In the genomic region with DNA sequence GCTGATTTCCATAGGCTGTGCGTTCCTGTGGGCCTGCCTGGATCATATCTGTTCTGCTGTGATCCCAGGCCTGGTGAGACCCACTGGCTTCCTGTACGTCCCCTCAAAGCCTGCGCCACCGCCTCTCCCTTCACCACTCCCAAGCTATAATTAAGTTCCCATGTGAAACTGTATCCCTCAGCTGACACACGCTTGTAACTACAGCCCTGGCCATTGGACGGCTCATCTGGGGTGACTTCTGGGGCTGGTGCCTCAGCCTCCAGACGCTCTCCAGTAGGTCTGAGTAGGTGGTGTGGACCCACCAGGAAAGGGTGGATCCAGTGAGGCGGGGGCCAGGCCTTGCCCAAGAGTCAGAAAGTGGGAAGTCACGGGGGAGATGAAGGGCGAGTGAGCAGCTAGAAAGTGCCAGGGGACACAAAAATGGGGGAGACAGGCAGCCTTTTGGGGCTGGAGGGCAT, we compare ENCODE assay signal across 1 cellular context.
TF ChIP-seq lines count a peak whose summit lies in the region.

No MANE protein-coding gene starts in this region.

TF ChIP-seq in K562, 482 proteins besides CTCF, POLR2A, EP300 and RAD21 (continued from another document):
- TF ChIP-seq, protein P1, sequence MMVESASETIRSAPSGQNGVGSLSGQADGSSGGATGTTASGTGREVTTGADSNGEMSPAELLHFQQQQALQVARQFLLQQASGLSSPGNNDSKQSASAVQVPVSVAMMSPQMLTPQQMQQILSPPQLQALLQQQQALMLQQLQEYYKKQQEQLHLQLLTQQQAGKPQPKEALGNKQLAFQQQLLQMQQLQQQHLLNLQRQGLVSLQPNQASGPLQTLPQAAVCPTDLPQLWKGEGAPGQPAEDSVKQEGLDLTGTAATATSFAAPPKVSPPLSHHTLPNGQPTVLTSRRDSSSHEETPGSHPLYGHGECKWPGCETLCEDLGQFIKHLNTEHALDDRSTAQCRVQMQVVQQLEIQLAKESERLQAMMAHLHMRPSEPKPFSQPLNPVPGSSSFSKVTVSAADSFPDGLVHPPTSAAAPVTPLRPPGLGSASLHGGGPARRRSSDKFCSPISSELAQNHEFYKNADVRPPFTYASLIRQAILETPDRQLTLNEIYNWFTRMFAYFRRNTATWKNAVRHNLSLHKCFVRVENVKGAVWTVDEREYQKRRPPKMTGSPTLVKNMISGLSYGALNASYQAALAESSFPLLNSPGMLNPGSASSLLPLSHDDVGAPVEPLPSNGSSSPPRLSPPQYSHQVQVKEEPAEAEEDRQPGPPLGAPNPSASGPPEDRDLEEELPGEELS (CRISPR knock-in tag; IDR thresholded peaks at IDR 0.05; ENCODE audit: borderline replicate concordance), result peak; percentile 81
- TF ChIP-seq NR2C2 (CRISPR knock-in tag; IDR thresholded peaks at IDR 0.05) (no peak), NR2C2 (tag; IDR thresholded peaks at IDR 0.05) (peak; percentile 53), L3MBTL2 (IDR thresholded peaks at IDR 0.05) (peak; percentile 80), NCOA1 (IDR thresholded peaks at IDR 0.05; ENCODE audit: low read depth) (peak; percentile 60; the same call in 1 of the 2 replicates), ZNF785 (CRISPR knock-in tag; IDR thresholded peaks at IDR 0.05) (no peak), RAD51 (IDR thresholded peaks at IDR 0.05; ENCODE audit: borderline replicate concordance, low read depth) (peak; percentile 70; the same call in 1 of the 2 replicates), BCOR (IDR thresholded peaks at IDR 0.05) (0 out of 2 replicates have a peak, but pooled peaks have one; percentile 6), EP400 (IDR thresholded peaks at IDR 0.05) (peak; percentile 66), SREBF1 (IDR thresholded peaks at IDR 0.05; ENCODE audit: borderline replicate concordance, low read depth, low read length) (peak; percentile 99), ATF7 (IDR thresholded peaks at IDR 0.05) (peak; percentile 84), HDAC8 (tag; IDR thresholded peaks at IDR 0.05) (no peak), MEF2D (tag; conservative IDR thresholded peaks at IDR 0.05; ENCODE audit: low read depth) (0 out of 2 replicates have a peak, but pooled peaks have one; percentile 26), HDGF (IDR thresholded peaks at IDR 0.05) (peak; percentile 92), NFYB (IDR thresholded peaks at IDR 0.05; ENCODE audit: extremely low read depth, insufficient read length) (peak; percentile 49), POLR2H (tag; IDR thresholded peaks at IDR 0.05; ENCODE audit: low read depth) (peak; percentile 93), SMARCE1 (IDR thresholded peaks at IDR 0.05) (peak; percentile 56; the same call in 1 of the 2 replicates), XRCC5 (IDR thresholded peaks at IDR 0.05; ENCODE audit: low read depth, low read length) (0 out of 2 replicates have a peak, but pooled peaks have one; percentile 39)
- TF ChIP-seq, protein P2, sequence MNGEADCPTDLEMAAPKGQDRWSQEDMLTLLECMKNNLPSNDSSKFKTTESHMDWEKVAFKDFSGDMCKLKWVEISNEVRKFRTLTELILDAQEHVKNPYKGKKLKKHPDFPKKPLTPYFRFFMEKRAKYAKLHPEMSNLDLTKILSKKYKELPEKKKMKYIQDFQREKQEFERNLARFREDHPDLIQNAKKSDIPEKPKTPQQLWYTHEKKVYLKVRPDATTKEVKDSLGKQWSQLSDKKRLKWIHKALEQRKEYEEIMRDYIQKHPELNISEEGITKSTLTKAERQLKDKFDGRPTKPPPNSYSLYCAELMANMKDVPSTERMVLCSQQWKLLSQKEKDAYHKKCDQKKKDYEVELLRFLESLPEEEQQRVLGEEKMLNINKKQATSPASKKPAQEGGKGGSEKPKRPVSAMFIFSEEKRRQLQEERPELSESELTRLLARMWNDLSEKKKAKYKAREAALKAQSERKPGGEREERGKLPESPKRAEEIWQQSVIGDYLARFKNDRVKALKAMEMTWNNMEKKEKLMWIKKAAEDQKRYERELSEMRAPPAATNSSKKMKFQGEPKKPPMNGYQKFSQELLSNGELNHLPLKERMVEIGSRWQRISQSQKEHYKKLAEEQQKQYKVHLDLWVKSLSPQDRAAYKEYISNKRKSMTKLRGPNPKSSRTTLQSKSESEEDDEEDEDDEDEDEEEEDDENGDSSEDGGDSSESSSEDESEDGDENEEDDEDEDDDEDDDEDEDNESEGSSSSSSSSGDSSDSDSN (IDR thresholded peaks at IDR 0.05; ENCODE audit: borderline replicate concordance in 1 of 2, low read depth in 2 of 2, low read length in 2 of 2), result peak in 1 of 2 experiments; percentile 81; a peak in 2 of 4 replicates
- TF ChIP-seq, protein P3, sequence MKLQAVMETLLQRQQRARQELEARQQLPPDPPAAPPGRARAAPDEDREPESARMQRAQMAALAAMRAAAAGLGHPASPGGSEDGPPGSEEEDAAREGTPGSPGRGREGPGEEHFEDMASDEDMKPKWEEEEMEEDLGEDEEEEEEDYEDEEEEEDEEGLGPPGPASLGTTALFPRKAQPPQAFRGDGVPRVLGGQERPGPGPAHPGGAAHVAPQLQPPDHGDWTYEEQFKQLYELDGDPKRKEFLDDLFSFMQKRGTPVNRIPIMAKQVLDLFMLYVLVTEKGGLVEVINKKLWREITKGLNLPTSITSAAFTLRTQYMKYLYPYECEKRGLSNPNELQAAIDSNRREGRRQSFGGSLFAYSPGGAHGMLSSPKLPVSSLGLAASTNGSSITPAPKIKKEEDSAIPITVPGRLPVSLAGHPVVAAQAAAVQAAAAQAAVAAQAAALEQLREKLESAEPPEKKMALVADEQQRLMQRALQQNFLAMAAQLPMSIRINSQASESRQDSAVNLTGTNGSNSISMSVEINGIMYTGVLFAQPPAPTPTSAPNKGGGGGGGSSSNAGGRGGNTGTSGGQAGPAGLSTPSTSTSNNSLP (IDR thresholded peaks at IDR 0.05; ENCODE audit: borderline replicate concordance, low read depth, low read length), result 0 out of 2 replicates have a peak, but pooled peaks have one; percentile 47
- TF ChIP-seq, protein P4, sequence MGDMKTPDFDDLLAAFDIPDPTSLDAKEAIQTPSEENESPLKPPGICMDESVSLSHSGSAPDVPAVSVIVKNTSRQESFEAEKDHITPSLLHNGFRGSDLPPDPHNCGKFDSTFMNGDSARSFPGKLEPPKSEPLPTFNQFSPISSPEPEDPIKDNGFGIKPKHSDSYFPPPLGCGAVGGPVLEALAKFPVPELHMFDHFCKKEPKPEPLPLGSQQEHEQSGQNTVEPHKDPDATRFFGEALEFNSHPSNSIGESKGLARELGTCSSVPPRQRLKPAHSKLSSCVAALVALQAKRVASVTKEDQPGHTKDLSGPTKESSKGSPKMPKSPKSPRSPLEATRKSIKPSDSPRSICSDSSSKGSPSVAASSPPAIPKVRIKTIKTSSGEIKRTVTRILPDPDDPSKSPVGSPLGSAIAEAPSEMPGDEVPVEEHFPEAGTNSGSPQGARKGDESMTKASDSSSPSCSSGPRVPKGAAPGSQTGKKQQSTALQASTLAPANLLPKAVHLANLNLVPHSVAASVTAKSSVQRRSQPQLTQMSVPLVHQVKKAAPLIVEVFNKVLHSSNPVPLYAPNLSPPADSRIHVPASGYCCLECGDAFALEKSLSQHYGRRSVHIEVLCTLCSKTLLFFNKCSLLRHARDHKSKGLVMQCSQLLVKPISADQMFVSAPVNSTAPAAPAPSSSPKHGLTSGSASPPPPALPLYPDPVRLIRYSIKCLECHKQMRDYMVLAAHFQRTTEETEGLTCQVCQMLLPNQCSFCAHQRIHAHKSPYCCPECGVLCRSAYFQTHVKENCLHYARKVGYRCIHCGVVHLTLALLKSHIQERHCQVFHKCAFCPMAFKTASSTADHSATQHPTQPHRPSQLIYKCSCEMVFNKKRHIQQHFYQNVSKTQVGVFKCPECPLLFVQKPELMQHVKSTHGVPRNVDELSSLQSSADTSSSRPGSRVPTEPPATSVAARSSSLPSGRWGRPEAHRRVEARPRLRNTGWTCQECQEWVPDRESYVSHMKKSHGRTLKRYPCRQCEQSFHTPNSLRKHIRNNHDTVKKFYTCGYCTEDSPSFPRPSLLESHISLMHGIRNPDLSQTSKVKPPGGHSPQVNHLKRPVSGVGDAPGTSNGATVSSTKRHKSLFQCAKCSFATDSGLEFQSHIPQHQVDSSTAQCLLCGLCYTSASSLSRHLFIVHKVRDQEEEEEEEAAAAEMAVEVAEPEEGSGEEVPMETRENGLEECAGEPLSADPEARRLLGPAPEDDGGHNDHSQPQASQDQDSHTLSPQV (IDR thresholded peaks at IDR 0.05), result peak; percentile 89
- TF ChIP-seq, protein P5, sequence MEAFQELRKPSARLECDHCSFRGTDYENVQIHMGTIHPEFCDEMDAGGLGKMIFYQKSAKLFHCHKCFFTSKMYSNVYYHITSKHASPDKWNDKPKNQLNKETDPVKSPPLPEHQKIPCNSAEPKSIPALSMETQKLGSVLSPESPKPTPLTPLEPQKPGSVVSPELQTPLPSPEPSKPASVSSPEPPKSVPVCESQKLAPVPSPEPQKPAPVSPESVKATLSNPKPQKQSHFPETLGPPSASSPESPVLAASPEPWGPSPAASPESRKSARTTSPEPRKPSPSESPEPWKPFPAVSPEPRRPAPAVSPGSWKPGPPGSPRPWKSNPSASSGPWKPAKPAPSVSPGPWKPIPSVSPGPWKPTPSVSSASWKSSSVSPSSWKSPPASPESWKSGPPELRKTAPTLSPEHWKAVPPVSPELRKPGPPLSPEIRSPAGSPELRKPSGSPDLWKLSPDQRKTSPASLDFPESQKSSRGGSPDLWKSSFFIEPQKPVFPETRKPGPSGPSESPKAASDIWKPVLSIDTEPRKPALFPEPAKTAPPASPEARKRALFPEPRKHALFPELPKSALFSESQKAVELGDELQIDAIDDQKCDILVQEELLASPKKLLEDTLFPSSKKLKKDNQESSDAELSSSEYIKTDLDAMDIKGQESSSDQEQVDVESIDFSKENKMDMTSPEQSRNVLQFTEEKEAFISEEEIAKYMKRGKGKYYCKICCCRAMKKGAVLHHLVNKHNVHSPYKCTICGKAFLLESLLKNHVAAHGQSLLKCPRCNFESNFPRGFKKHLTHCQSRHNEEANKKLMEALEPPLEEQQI (IDR thresholded peaks at IDR 0.05), result no peak
- TF ChIP-seq, protein P6, sequence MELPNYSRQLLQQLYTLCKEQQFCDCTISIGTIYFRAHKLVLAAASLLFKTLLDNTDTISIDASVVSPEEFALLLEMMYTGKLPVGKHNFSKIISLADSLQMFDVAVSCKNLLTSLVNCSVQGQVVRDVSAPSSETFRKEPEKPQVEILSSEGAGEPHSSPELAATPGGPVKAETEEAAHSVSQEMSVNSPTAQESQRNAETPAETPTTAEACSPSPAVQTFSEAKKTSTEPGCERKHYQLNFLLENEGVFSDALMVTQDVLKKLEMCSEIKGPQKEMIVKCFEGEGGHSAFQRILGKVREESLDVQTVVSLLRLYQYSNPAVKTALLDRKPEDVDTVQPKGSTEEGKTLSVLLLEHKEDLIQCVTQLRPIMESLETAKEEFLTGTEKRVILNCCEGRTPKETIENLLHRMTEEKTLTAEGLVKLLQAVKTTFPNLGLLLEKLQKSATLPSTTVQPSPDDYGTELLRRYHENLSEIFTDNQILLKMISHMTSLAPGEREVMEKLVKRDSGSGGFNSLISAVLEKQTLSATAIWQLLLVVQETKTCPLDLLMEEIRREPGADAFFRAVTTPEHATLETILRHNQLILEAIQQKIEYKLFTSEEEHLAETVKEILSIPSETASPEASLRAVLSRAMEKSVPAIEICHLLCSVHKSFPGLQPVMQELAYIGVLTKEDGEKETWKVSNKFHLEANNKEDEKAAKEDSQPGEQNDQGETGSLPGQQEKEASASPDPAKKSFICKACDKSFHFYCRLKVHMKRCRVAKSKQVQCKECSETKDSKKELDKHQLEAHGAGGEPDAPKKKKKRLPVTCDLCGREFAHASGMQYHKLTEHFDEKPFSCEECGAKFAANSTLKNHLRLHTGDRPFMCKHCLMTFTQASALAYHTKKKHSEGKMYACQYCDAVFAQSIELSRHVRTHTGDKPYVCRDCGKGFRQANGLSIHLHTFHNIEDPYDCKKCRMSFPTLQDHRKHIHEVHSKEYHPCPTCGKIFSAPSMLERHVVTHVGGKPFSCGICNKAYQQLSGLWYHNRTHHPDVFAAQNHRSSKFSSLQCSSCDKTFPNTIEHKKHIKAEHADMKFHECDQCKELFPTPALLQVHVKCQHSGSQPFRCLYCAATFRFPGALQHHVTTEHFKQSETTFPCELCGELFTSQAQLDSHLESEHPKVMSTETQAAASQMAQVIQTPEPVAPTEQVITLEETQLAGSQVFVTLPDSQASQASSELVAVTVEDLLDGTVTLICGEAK (IDR thresholded peaks at IDR 0.05), result peak; percentile 10; the same call in 1 of the 2 replicates
- TF ChIP-seq, protein P6 (CRISPR knock-in tag; IDR thresholded peaks at IDR 0.05), result no peak
TF ChIP-seq in K562: peak in this region for 124.
